8 cellular contexts compared by ENCODE assay signal in the genomic region with DNA sequence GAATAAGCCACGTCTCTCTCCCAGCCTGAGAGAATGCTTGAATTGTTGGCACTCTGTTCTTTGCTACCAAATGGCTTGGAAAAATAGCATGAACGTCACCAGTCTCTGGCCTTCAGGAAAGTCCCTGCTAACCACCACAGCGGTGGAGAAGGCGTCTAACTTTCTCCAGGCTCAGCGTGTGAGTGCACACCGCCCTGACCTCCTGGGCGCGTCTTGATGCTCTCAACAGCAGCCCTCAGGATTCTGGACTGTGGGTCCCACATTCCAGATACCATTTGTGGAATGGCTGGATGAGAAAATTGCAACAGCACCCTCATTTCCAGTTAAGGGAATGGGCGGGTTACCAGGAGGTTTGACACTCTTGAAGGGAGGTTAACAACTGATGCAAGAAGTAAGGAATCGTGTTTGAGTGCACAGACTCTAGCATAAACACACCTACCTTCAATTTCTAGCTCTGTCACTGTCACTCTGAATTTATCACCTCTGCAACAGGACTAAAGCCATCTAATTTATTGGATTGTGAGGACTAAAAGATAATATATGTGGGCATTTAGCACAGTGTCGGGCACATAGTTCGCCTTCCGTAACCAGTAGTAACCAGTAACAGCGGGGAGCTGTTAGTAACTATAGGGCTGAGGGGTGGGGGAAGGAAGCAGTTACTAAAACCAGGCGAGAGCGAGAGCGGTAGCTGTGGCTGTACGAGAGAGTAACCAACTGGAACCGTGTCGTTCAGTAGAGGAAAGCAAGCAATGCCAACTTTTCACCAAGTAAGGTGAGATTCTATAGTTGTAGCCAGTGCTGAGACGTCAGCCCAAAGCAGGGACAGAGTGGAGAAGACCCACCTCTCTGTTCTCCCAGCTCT. TPM values are rescaled to one million over a fixed set of nuclear protein-coding genes. Genes with fewer than 3 reads are reported as not detected.
DNase-seq lines count a peak whose midpoint lies in the region; ATAC-seq and TF ChIP-seq lines count a peak whose summit lies in the region.

No MANE protein-coding gene starts in this region.

- H3K27ac ChIP-seq in cingulate gyrus (ENCODE audit: low read depth, low read length), result peak overlapping the region; percentile 70
- H3K27ac ChIP-seq in muscle layer of colon (ENCODE audit: low read depth, low read length), result peak overlapping the region; percentile 75
- peak overlapping the region; percentile 91 to 97 (median 95) for H3K27ac ChIP-seq in transverse colon

- in situ Hi-C loops in transverse colon (cut with MboI; ENCODE audit: low pct_ligation_motif_present in 1 of 4, low pct_unique_long_range_greater_than_20kb in 1 of 4, low sequenced_read_pairs in 3 of 4), result loop anchor here in 3 of 4 donors (25.0 kb wide), 4 partner anchors 174 to 676 kb away; a partner anchor contains a TSS

- DNase-seq in NCI-H146 (lab: John Stamatoyannopoulos, UW), result peak; percentile 24
- DNase-seq in NCI-H146 treated with DMSO at 0.1 percent for 48 hours (lab: John Stamatoyannopoulos, UW; ENCODE audit: unreplicated experiment), result no peak
- DNase-seq in T-helper 1 cell, result peak; percentile 34 to 72 (median 45)
- peak; percentile 34 for DNase-seq in transverse colon
- no peak for DNase-seq in midbrain (lab: John Stamatoyannopoulos, UW)

- peak overlapping the region in 1 of 2 donors; percentile 97 for H3K4me3 ChIP-seq in muscle layer of colon (ENCODE audit: low read depth in 1 of 2, low read length in 2 of 2)
- H3K4me3 ChIP-seq in transverse colon, result peak overlapping the region in 3 of 4 donors; percentile 55 to 61 (median 58)

- ATAC-seq in HG02981 (IDR thresholded peaks at IDR 0.05; ENCODE audit: unreplicated experiment), result peak; percentile 63

- TF ChIP-seq CTCF in transverse colon (IDR thresholded peaks at IDR 0.05), result no peak

- H3K36me3 ChIP-seq in muscle layer of colon (ENCODE audit: insufficient read depth, low read length) (peaks cover 9% of the 10 kb centered on the region), transverse colon (no peaks in the 10 kb centered on the region)

- no peak for TF ChIP-seq EP300 in transverse colon (IDR thresholded peaks at IDR 0.05; ENCODE audit: low read depth)

- H3K9me3 ChIP-seq in muscle layer of colon (ENCODE audit: low read length) (no peaks in the 10 kb centered on the region), transverse colon (no peaks in the 10 kb centered on the region)

- H3K4me1 ChIP-seq in muscle layer of colon (ENCODE audit: insufficient read depth, low read length) (peaks cover 22% of the 10 kb centered on the region), transverse colon (peaks cover 6 to 21% (median 13%) of the 10 kb centered on the region in 4 donors)

- 65 to 83% methylated on average over 7 to 21 of the region's 21 CpGs for WGBS in transverse colon (ENCODE audit: low coverage in 1 of 2), 2 donors

- H3K9ac ChIP-seq in muscle layer of colon (ENCODE audit: low read length), result peak overlapping the region; percentile 92

- no peak for TF ChIP-seq POLR2A in transverse colon (IDR thresholded peaks at IDR 0.05)

- no peaks in the 10 kb centered on the region for H3K27me3 ChIP-seq in muscle layer of colon (ENCODE audit: control insufficient read depth in 1 of 2, insufficient read depth in 2 of 2, low read length in 2 of 2)
- H3K27me3 ChIP-seq in transverse colon, result no peaks in the 10 kb centered on the region

- intact Hi-C loops in transverse colon (cut with DNase I; ENCODE audit: low total_unique reads), result no loop called here

RNA-seq across cellular contexts. Expression of a gene that starts 0.8 kb away (rescaled TPM):
- 10 to 100 TPM in 2 of 4 donors, 1 to 10 TPM in 2; 1.6 to 58.3 (median 16.5) TPM for total RNA-seq in transverse colon

RNA-seq across cellular contexts. Expression of a gene that starts 11.8 kb away (rescaled TPM):
- 1 to 10 TPM in 2 of 4 donors, under 1 TPM in 1, not detected in 1; 0.80 to 2.9 (median 1.2) TPM for total RNA-seq in transverse colon

Comparison
In these comparisons a context has a peak if more than half of its experiments do, and no peak if none do; other contexts are left out.
1. DNase-seq: peak in NCI-H146 (single experiment), T-helper 1 cell (5 of 5) and transverse colon (single experiment); none in NCI-H146 treated with DMSO at 0.1 percent for 48 hours (single experiment) and midbrain (single experiment).
2. Peak in every context shown above with its lines, with median percentiles within 50 percentile points of each other: H3K27ac ChIP-seq.